ENCODE assay signal across 12 cellular contexts in genomic region chr16:56912746-56913703, GRCh38. TPM values are rescaled to one million over a fixed set of nuclear protein-coding genes. Genes with fewer than 3 reads are reported as not detected.
DNase-seq lines count a peak whose midpoint lies in the region; FAIRE-seq and TF ChIP-seq lines count a peak whose summit lies in the region.
"Had no signal": no experiment of that assay in that cellular context is flagged by ENCODE, and none has a peak within 500 bp of the region (broad histone marks: within the 10 kb centered on the region; RNA-seq: fewer than 3 reads in every experiment).

No MANE protein-coding gene starts in this region.

- no peaks in the 10 kb centered on the region for H4K20me1 ChIP-seq in BLaER1 treated with 17β-estradiol and CSF1 and Interleukin-3, amounts not matched to agents 10 nM and 100 nM
- H4K20me1 ChIP-seq in H1 (replicated peaks in 1 of 2; ENCODE audit: control insufficient read depth in 1 of 2, insufficient read depth in 2 of 2, low read length in 2 of 2) = no peaks in the 10 kb centered on the region

- WGBS in H1 (ENCODE audit: extremely low coverage in 1 of 2, insufficient coverage in 1 of 2, insufficient read length in 1 of 2, insufficient replicate concordance in 2 of 2, low coverage in 1 of 2, low lambda C conversion rate in 2 of 2, missing lambda C conversion rate in 1 of 2), 2 experiments = 93% methylated on average over 18 of the region's 18 CpGs; no CpG with 5 or more reads in 1 of the 2 experiments
- 24 to 33% (median 29%) methylated on average over 18 of the region's 18 CpGs for WGBS in ovary, 3 donors

- H3K9me3 ChIP-seq in BLaER1 treated with 17β-estradiol and CSF1 and Interleukin-3, amounts not matched to agents 10 nM and 100 nM (replicated peaks in 1 of 11) = no peaks in the 10 kb centered on the region
- H3K9me3 ChIP-seq in H1 (ENCODE audit: insufficient read depth in 2 of 2, low read depth in 1 of 2, low read length in 1 of 2) (no peaks in the 10 kb centered on the region), ovary (no peaks in the 10 kb centered on the region)
- H3K9me3 ChIP-seq: HAP-1 had no signal

- intact Hi-C loops in ovary (cut with DNase I) = loop anchor here in 1 of 4 donors (2.0 kb wide), 1 partner anchor 20 kb away; the partner anchor contains the start of gene HERPUD1

- DNase-seq in MV-4-11 (lab: John Stamatoyannopoulos, UW) (peak; percentile 39), H1 (ENCODE audit: low read depth in 1 of 2, low spot score in 2 of 2) (no peak), ovary (peak in 4 of 5 donors; percentile 35 to 75 (median 52)), inferior parietal cortex (ENCODE audit: extremely low spot score) (no peak), Kasumi-1 (lab: John Stamatoyannopoulos, UW) (no peak), RPMI8226 (no peak), T-helper 2 cell (no peak)
- DNase-seq: T-helper 17 cell had no signal

- no peak for TF ChIP-seq RAD21 in H1 (IDR thresholded peaks at IDR 0.05 in 1 of 2, conservative IDR thresholded peaks at IDR 0.05 in 1 of 2; ENCODE audit: low read depth in 2 of 2, low read length in 2 of 2)

- H2AK5ac ChIP-seq in H1 (ENCODE audit: low read depth, low read length) = no peak overlapping the region

- H2BK12ac ChIP-seq in H1 (ENCODE audit: low read depth, low read length) = peak overlapping the region; percentile 33; the same call in 1 of the 2 replicates

- H4K5ac ChIP-seq in H1 (ENCODE audit: insufficient read length, low read depth, low read length) = no peak overlapping the region

- CTCF ChIA-PET in H1 (lab: Charles Lee; ENCODE audit: partially characterized antibody) = interaction anchor here (0.9 to 2.0 kb wide), 5 partner anchors 13 to 171 kb away, joined by 3 to 9 read pairs (median 4); no protein-coding TSS in a partner anchor

- H4K91ac ChIP-seq in H1 (replicated peaks; ENCODE audit: insufficient read length, low read length) = no peak overlapping the region

- H3K56ac ChIP-seq in H1 (replicated peaks; ENCODE audit: insufficient read length, low read depth, low read length) = no peak overlapping the region

- FAIRE-seq in H1 (lab: Jason Lieb, UNC) = no peak

- no peak overlapping the region for H3K14ac ChIP-seq in H1 (ENCODE audit: insufficient read length)

- H3K36me3 ChIP-seq in BLaER1 treated with 17β-estradiol and CSF1 and Interleukin-3, amounts not matched to agents 10 nM and 100 nM = no peaks in the 10 kb centered on the region
- H3K36me3 ChIP-seq in H1 (ENCODE audit: control insufficient read depth in 2 of 4, insufficient read depth in 4 of 4, low read length in 3 of 4) (no peaks in the 10 kb centered on the region), ovary (no peaks in the 10 kb centered on the region)
- H3K36me3 ChIP-seq: HAP-1 had no signal

- TF ChIP-seq CTCF in H1 (IDR thresholded peaks at IDR 0.05; ENCODE audit: control extremely low read depth in 1 of 3, insufficient read depth in 1 of 3, low read depth in 1 of 3, low read length in 3 of 3) = no peak
- no peak for TF ChIP-seq CTCF in ovary (IDR thresholded peaks at IDR 0.05)

- no peak overlapping the region; the same call in 1 of the 2 replicates for H4K8ac ChIP-seq in H1 (ENCODE audit: extremely low read depth, insufficient read depth, low read length)

- no peak overlapping the region; the same call in none of the 2 replicates for H2BK5ac ChIP-seq in H1 (ENCODE audit: low read depth, low read length)

- H2BK120ac ChIP-seq in H1 (replicated peaks; ENCODE audit: low read depth, low read length) = no peak overlapping the region

- peaks cover 53 to 88% (median 80%) of the 10 kb centered on the region in 10 experiments for H3K4me1 ChIP-seq in BLaER1 treated with 17β-estradiol and CSF1 and Interleukin-3, amounts not matched to agents 10 nM and 100 nM
- H3K4me1 ChIP-seq in H1 (replicated peaks in 1 of 4; ENCODE audit: control insufficient read depth in 3 of 4, insufficient read depth in 4 of 4, low read length in 3 of 4) (peaks cover 0 to 14% (median under 1%) of the 10 kb centered on the region in 4 experiments; a peak in 3 of 7 replicates), ovary (ENCODE audit: insufficient read depth) (peaks cover 35% of the 10 kb centered on the region)

- peak overlapping the region in 7 of 11 experiments; percentile 29 to 78 (median 73); a peak in 6 of 22 replicates for H3K9ac ChIP-seq in BLaER1 treated with 17β-estradiol and CSF1 and Interleukin-3, amounts not matched to agents 10 nM and 100 nM
- no peak overlapping the region for H3K9ac ChIP-seq in H1 (replicated peaks in 1 of 4; ENCODE audit: extremely low read depth in 1 of 4, low read depth in 3 of 4, low read length in 3 of 4)

- no peaks in the 10 kb centered on the region for H3K23me2 ChIP-seq in H1 (ENCODE audit: low read depth, low read length)

- H3K23ac ChIP-seq in H1 (ENCODE audit: insufficient read length) = no peak overlapping the region

- H3K79me1 ChIP-seq in H1 (ENCODE audit: low read depth, low read length) = no peaks in the 10 kb centered on the region

- no peak overlapping the region for H2BK20ac ChIP-seq in H1 (ENCODE audit: low read length)

- H3K4me3 ChIP-seq in BLaER1 treated with 17β-estradiol and CSF1 and Interleukin-3, amounts not matched to agents 10 nM and 100 nM = peak overlapping the region in 1 of 10 experiments; percentile 47; a peak in 2 of 20 replicates
- H3K4me3 ChIP-seq in H1 (ENCODE audit: extremely low read depth in 1 of 4, insufficient read depth in 2 of 4, low read depth in 3 of 4, low read length in 4 of 4) (no peak overlapping the region), ovary (no peak overlapping the region)
- H3K4me3 ChIP-seq: HAP-1 had no signal

- POLR2A ChIA-PET in H1 (lab: Charles Lee; ENCODE audit: partially characterized antibody) = interaction anchor here (0.8 to 2.8 kb wide), 4 partner anchors 7 to 31 kb away, joined by 3 to 18 read pairs (median 3); partner anchors contain the start of gene HERPUD1

- H3K4me2 ChIP-seq in BLaER1 treated with 17β-estradiol and CSF1 and Interleukin-3, amounts not matched to agents 10 nM and 100 nM = peak overlapping the region; percentile 82 to 97 (median 90)
- no peak overlapping the region for H3K4me2 ChIP-seq in H1 (ENCODE audit: insufficient read depth in 1 of 2, low read depth in 2 of 2, low read length in 2 of 2)

- TF ChIP-seq POLR2A in H1 (IDR thresholded peaks at IDR 0.05; ENCODE audit: control extremely low read depth in 1 of 2, low read depth in 2 of 2, low read length in 2 of 2) (no peak), ovary (IDR thresholded peaks at IDR 0.05) (no peak)

- no peak overlapping the region for H3K18ac ChIP-seq in H1 (ENCODE audit: extremely low read depth, low read length)

- TF ChIP-seq EP300 in H1 (IDR thresholded peaks at IDR 0.05; ENCODE audit: borderline replicate concordance in 1 of 2, low read depth in 2 of 2, low read length in 2 of 2) (no peak), ovary (IDR thresholded peaks at IDR 0.05) (no peak)

- no peaks in the 10 kb centered on the region for H3K79me2 ChIP-seq in H1 (ENCODE audit: control insufficient read depth in 1 of 2, insufficient read depth in 2 of 2, low read length in 2 of 2)

- H2AFZ ChIP-seq in H1 (ENCODE audit: low read length) = no peak overlapping the region

- no peaks in the 10 kb centered on the region for H3K27me3 ChIP-seq in BLaER1 treated with 17β-estradiol and CSF1 and Interleukin-3, amounts not matched to agents 10 nM and 100 nM
- no peaks in the 10 kb centered on the region; a peak in 1 of 7 replicates for H3K27me3 ChIP-seq in H1 (replicated peaks in 1 of 4; ENCODE audit: control insufficient read depth in 3 of 4, extremely low read depth in 1 of 4, insufficient read depth in 3 of 4, low read length in 3 of 4)
- no peaks in the 10 kb centered on the region for H3K27me3 ChIP-seq in ovary

- no peak overlapping the region for H3K4ac ChIP-seq in H1 (replicated peaks; ENCODE audit: insufficient read length, low read depth, low read length)

- H2BK15ac ChIP-seq in H1 (ENCODE audit: low read length) = no peak overlapping the region; the same call in 1 of the 2 replicates

- peak overlapping the region in 9 of 11 experiments; percentile 77 to 93 (median 90); a peak in 16 of 22 replicates for H3K27ac ChIP-seq in BLaER1 treated with 17β-estradiol and CSF1 and Interleukin-3, amounts not matched to agents 10 nM and 100 nM
- H3K27ac ChIP-seq in H1 (ENCODE audit: low read depth, low read length) (no peak overlapping the region), ovary (peak overlapping the region in 1 of 2 donors; percentile 2)

RNA-seq across cellular contexts. Expression of gene HERPUD1, which starts 18.9 kb away (rescaled TPM):
- 34.7 and 35.6 TPM in 2 replicates for total RNA-seq in H1 (2021; fragmentation: NEBNext Ultra II Directional; extraction: Animal tissue kit (Norgen Biotek cat#: 25700))
- polyA plus RNA-seq in H1 (2011; rRNA removed) (17.5 and 23.3 TPM in 2 replicates), ovary (100 to 1,000 TPM; 219 to 259 TPM)
- polyA plus RNA-seq in H1 (2011; cell fraction: cytosol; rRNA removed) = 19.8 TPM
- 30.6 TPM for polyA plus RNA-seq in H1 (2011; cell fraction: nucleus; rRNA removed)
- polyA plus RNA-seq in H1 (2012, experiment 1 of 2) = 20.0 to 28.0 TPM (median 25.9 TPM) in 4 replicates
- 11.5 TPM for polyA plus RNA-seq in H1 (2012, experiment 2 of 2)
- polyA plus RNA-seq in H1 (2013, experiment 1 of 2) = 17.6 TPM
- 17.8 TPM for polyA plus RNA-seq in H1 (2013, experiment 2 of 2)
- polyA minus RNA-seq in H1 (2011; rRNA and poly(A)+ RNA removed) = 35.3 and 36.1 TPM in 2 replicates
- 47.9 TPM for polyA minus RNA-seq in H1 (2011; cell fraction: cytosol; rRNA and poly(A)+ RNA removed)
- polyA minus RNA-seq in H1 (2011; cell fraction: nucleus; rRNA and poly(A)+ RNA removed) = 32.3 TPM
- 100 to 1,000 TPM in 6 of 7 donors, 10 to 100 TPM in 1; 95.4 to 299 (median 170) TPM for total RNA-seq in ovary

RNA-seq across cellular contexts. Expression of gene SLC12A3, which starts 48.0 kb away (rescaled TPM):
- not detected in 2 replicates for total RNA-seq in H1 (2021; fragmentation: NEBNext Ultra II Directional; extraction: Animal tissue kit (Norgen Biotek cat#: 25700))
- polyA plus RNA-seq in H1 (2011; rRNA removed) = 0.03 TPM in 1 of 2 replicates, not detected in the other
- polyA plus RNA-seq in H1 (2011; cell fraction: cytosol; rRNA removed) = 0.04 TPM
- 0.04 TPM for polyA plus RNA-seq in H1 (2011; cell fraction: nucleus; rRNA removed)
- not detected in 4 replicates for polyA plus RNA-seq in H1 (2012, experiment 1 of 2)
- not detected for polyA plus RNA-seq in H1 (2012, experiment 2 of 2)
- 0.02 TPM for polyA plus RNA-seq in H1 (2013, experiment 1 of 2)
- 0.02 TPM for polyA plus RNA-seq in H1 (2013, experiment 2 of 2)
- 0.06 and 0.07 TPM in 2 replicates for polyA minus RNA-seq in H1 (2011; rRNA and poly(A)+ RNA removed)
- polyA minus RNA-seq in H1 (2011; cell fraction: cytosol; rRNA and poly(A)+ RNA removed) = 1.1 TPM
- polyA minus RNA-seq in H1 (2011; cell fraction: nucleus; rRNA and poly(A)+ RNA removed) = 0.40 TPM
- under 1 TPM in 1 of 7 donors, not detected in 6; 0.37 TPM for total RNA-seq in ovary
- under 1 TPM in 1 of 2 donors, not detected in 1; 0.04 TPM for polyA plus RNA-seq in ovary
- total RNA-seq: subcutaneous adipose tissue, T-helper 17 cell had no signal

RNA-seq across cellular contexts. Expression of gene CETP, which starts 48.7 kb away (rescaled TPM):
- not detected in 2 replicates for total RNA-seq in H1 (2021; fragmentation: NEBNext Ultra II Directional; extraction: Animal tissue kit (Norgen Biotek cat#: 25700))
- polyA plus RNA-seq in H1 (2011; rRNA removed) = not detected in 2 replicates
- polyA plus RNA-seq in H1 (2011; cell fraction: cytosol; rRNA removed) = not detected
- polyA plus RNA-seq in H1 (2011; cell fraction: nucleus; rRNA removed) = not detected
- 0.09 TPM in 1 of 4 replicates, not detected in the others for polyA plus RNA-seq in H1 (2012, experiment 1 of 2)
- polyA plus RNA-seq in H1 (2012, experiment 2 of 2) = not detected
- polyA plus RNA-seq in H1 (2013, experiment 1 of 2) = not detected
- polyA plus RNA-seq in H1 (2013, experiment 2 of 2) = 0.02 TPM
- not detected in 2 replicates for polyA minus RNA-seq in H1 (2011; rRNA and poly(A)+ RNA removed)
- not detected for polyA minus RNA-seq in H1 (2011; cell fraction: cytosol; rRNA and poly(A)+ RNA removed)
- not detected for polyA minus RNA-seq in H1 (2011; cell fraction: nucleus; rRNA and poly(A)+ RNA removed)
- total RNA-seq in ovary = under 1 TPM in 3 of 7 donors, not detected in 4; 0.15 to 0.23 (median 0.20) TPM
- polyA plus RNA-seq in ovary = 1 to 10 TPM in 1 of 2 donors, under 1 TPM in 1; 0.13 to 1.3 TPM
- total RNA-seq: kidney epithelial cell had no signal

Comparison
In these comparisons a context has a peak if more than half of its experiments do, and no peak if none do; other contexts are left out.
1. H3K4me2 ChIP-seq: peak in BLaER1 treated with 17β-estradiol and CSF1 and Interleukin-3, amounts not matched to agents 10 nM and 100 nM (11 of 11); none in H1 (0 of 2).
2. H3K9ac ChIP-seq: peak in BLaER1 treated with 17β-estradiol and CSF1 and Interleukin-3, amounts not matched to agents 10 nM and 100 nM (7 of 11); none in H1 (0 of 4).
3. DNase-seq: peak in MV-4-11 (single experiment) and ovary (4 of 5); none in H1 (0 of 2), inferior parietal cortex (single experiment), Kasumi-1 (0 of 2), RPMI8226 (single experiment) and T-helper 2 cell (0 of 5).